ENCODE assay signal across 1 cellular context in genomic region chr19:49443366-49444099, GRCh38.
TF ChIP-seq lines count a peak whose summit lies in the region.

No MANE protein-coding gene starts in this region.

TF ChIP-seq in HEK293, 187 proteins besides CTCF, POLR2A, EP300 and RAD21 (continued from another document):
- no peak for TF ChIP-seq AEBP2 (tag by site-specific recombination; IDR thresholded peaks at IDR 0.05; ENCODE audit: borderline replicate concordance)
- TF ChIP-seq SCRT1 (tag by site-specific recombination; IDR thresholded peaks at IDR 0.05; ENCODE audit: borderline replicate concordance), result no peak
